14 cellular contexts compared by ENCODE assay signal in genomic region chr7:134703241-134703594, GRCh38. TPM values are rescaled to one million over a fixed set of nuclear protein-coding genes. Genes with fewer than 3 reads are reported as not detected.
DNase-seq lines count a peak whose midpoint lies in the region; ATAC-seq and TF ChIP-seq lines count a peak whose summit lies in the region.
"Had no signal": no experiment of that assay in that cellular context is flagged by ENCODE, and none has a peak within 500 bp of the region (broad histone marks: within the 10 kb centered on the region; RNA-seq: fewer than 3 reads in every experiment).

No MANE protein-coding gene starts in this region.

- peaks cover 12% of the 10 kb centered on the region for H3F3A ChIP-seq in smooth muscle cell (ENCODE audit: low read depth)

- H3K4me3 ChIP-seq in ACC112 (ENCODE audit: low read depth, low read length) (no peak overlapping the region), right lobe of liver (no peak overlapping the region), smooth muscle cell (no peak overlapping the region)

- H3K36me3 ChIP-seq in ACC112 (ENCODE audit: insufficient read depth, low read length) (no peaks in the 10 kb centered on the region), right lobe of liver (no peaks in the 10 kb centered on the region), smooth muscle cell (ENCODE audit: low read depth) (no peaks in the 10 kb centered on the region)

- H3K27ac ChIP-seq in ACC112 (ENCODE audit: low read depth, low read length): peak overlapping the region; percentile 25; the same call in 1 of the 2 replicates
- peak overlapping the region; percentile 28 for H3K27ac ChIP-seq in caudate nucleus (ENCODE audit: low read depth, low read length)
- peak overlapping the region in 2 of 3 donors; percentile 24 to 66 for H3K27ac ChIP-seq in right lobe of liver
- H3K27ac ChIP-seq in smooth muscle cell (ENCODE audit: low read depth): peak overlapping the region; percentile 54

- TF ChIP-seq POLR2A in right lobe of liver (IDR thresholded peaks at IDR 0.05): no peak

- H3K9ac ChIP-seq in smooth muscle cell (ENCODE audit: low read depth): no peak overlapping the region

- H3K27me3 ChIP-seq in ACC112 (ENCODE audit: insufficient read depth, low read length) (no peaks in the 10 kb centered on the region), right lobe of liver (no peaks in the 10 kb centered on the region), smooth muscle cell (ENCODE audit: low read depth) (no peaks in the 10 kb centered on the region)

- H4K20me1 ChIP-seq in smooth muscle cell (ENCODE audit: low read depth): no peaks in the 10 kb centered on the region

- WGBS in right lobe of liver (ENCODE audit: insufficient coverage, low coverage, low lambda C conversion rate, missing lambda C conversion rate): 24% methylated on average over 2 of the region's 2 CpGs
- 49% methylated on average over 2 of the region's 2 CpGs for WGBS in smooth muscle cell (ENCODE audit: low lambda C conversion rate)

- H3K9me3 ChIP-seq in right lobe of liver: no peaks in the 10 kb centered on the region
- no peaks in the 10 kb centered on the region for H3K9me3 ChIP-seq in smooth muscle cell (replicated peaks; ENCODE audit: low read depth)

- H3K4me2 ChIP-seq in smooth muscle cell: peak overlapping the region; percentile 43

- no peak for DNase-seq in caudate nucleus (lab: John Stamatoyannopoulos, UW)
- DNase-seq in right lobe of liver: peak; percentile 33 to 56 (median 50)
- no peak for DNase-seq in smooth muscle cell (lab: John Stamatoyannopoulos, UW; ENCODE audit: unreplicated experiment)
- no peak for DNase-seq in NCI-H2107 treated with DMSO at 0.1 percent for 48 hours (lab: John Stamatoyannopoulos, UW; ENCODE audit: unreplicated experiment)
- no peak for DNase-seq in hippocampal formation (lab: John Stamatoyannopoulos, UW)
- DNase-seq: activated CD4-positive, alpha-beta T cell treated with anti-CD3 and anti-CD28 coated beads for 48 hours; activated T-cell treated with anti-CD3 and anti-CD28 coated beads, Interleukin-2, amount 50 U/mL, for 1 hour; COR-L47; NCI-H2029 treated with DMSO at 0.1 percent for 48 hours; NCI-H774; RPMI8226 had no signal

- ATAC-seq in right lobe of liver (peak; percentile 74 to 81 (median 80)), GM21737 (IDR thresholded peaks at IDR 0.05; ENCODE audit: unreplicated experiment) (no peak), esophagus mucosa (no peak)

- TF ChIP-seq CTCF in right lobe of liver (IDR thresholded peaks at IDR 0.05): no peak
- no peak for TF ChIP-seq CTCF in smooth muscle cell (IDR thresholded peaks at IDR 0.05; ENCODE audit: borderline replicate concordance, insufficient read depth, poor library complexity, severe bottlenecking)

- H2AFZ ChIP-seq in ACC112 (ENCODE audit: low read length, unreplicated experiment) (no peak overlapping the region), smooth muscle cell (ENCODE audit: low read depth) (peak overlapping the region; percentile 45)

- H3K4me1 ChIP-seq in ACC112 (ENCODE audit: control insufficient read depth, insufficient read depth, low read length, unreplicated experiment): peaks cover 20% of the 10 kb centered on the region
- H3K4me1 ChIP-seq in right lobe of liver: peaks cover 0 to 46% (median 2%) of the 10 kb centered on the region in 4 donors
- peaks cover 26% of the 10 kb centered on the region for H3K4me1 ChIP-seq in smooth muscle cell (ENCODE audit: low read depth)

- H3K79me2 ChIP-seq in ACC112 (ENCODE audit: control insufficient read depth, insufficient read depth, low read length, unreplicated experiment) (no peaks in the 10 kb centered on the region), smooth muscle cell (ENCODE audit: low read depth) (no peaks in the 10 kb centered on the region)

- intact Hi-C loops in right lobe of liver (cut with DNase I): no loop called here

RNA-seq across cellular contexts. Expression of gene BPGM, which starts 56.6 kb away (rescaled TPM):
- total RNA-seq in right lobe of liver (10 to 100 TPM in 1 of 6 experiments, 1 to 10 TPM in 5; 5.9 to 10.9 (median 7.3) TPM), smooth muscle cell (65.1 and 73.2 TPM in 2 replicates), esophagus mucosa (8.9 TPM)
- 53.8 and 76.9 TPM in 2 replicates for polyA plus RNA-seq in smooth muscle cell

Comparison
In these comparisons a context has a peak if more than half of its experiments do, and no peak if none do; other contexts are left out.
1. DNase-seq: peak in right lobe of liver (3 of 3); none in caudate nucleus (0 of 61), smooth muscle cell (single experiment), NCI-H2107 treated with DMSO at 0.1 percent for 48 hours (single experiment) and hippocampal formation (0 of 2).
2. ATAC-seq: peak in right lobe of liver (4 of 4); none in GM21737 (single experiment) and esophagus mucosa (single experiment).
3. Peak in every context shown above with its lines, with median percentiles within 50 percentile points of each other: H3K27ac ChIP-seq.